8 cellular contexts compared by ENCODE assay signal in the genomic region with DNA sequence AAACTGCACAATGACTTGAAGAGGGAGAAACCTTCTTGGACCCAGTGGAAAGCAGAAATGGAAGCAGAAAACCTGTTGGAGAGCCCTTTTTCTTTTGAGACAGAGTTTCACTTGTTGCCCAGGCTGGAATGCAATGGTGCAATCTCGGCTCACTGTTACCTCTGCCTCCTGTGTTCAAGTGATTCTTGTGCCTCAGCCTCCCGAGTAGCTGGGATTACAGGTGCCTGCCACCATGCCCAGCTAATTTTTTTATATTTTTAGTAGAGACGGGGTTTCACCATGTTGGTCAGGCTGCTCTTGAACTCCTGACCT. TPM values are rescaled to one million over a fixed set of nuclear protein-coding genes. Genes with fewer than 3 reads are reported as not detected.
DNase-seq lines count a peak whose midpoint lies in the region; ATAC-seq and TF ChIP-seq lines count a peak whose summit lies in the region.
"Not testable (repeated sequence)": the region's sequence is repeated elsewhere in the genome, so short reads cannot be mapped to it uniquely, and the experiment has no call there.

No MANE protein-coding gene starts in this region.

- not testable (repeated sequence) for ATAC-seq in psoas muscle

- not testable (repeated sequence) for TF ChIP-seq POLR2A in tibial nerve (IDR thresholded peaks at IDR 0.05)

- H3K4me1 Mint-ChIP-seq in Caco-2 (ENCODE audit: low read depth, unreplicated experiment): peaks cover 13% of the 10 kb centered on the region
- peaks cover 19% of the 10 kb centered on the region for H3K4me1 Mint-ChIP-seq in activated CD4-positive, alpha-beta T cell treated with anti-CD3 and anti-CD28 coated beads, Interleukin-2, amount 10 ng/mL, durations not matched to agents 24 days and 14 days
- peaks cover 12% of the 10 kb centered on the region for H3K4me1 Mint-ChIP-seq in MCF 10A (ENCODE audit: insufficient read depth, unreplicated experiment)
- H3K4me1 Mint-ChIP-seq in mesothelial cell of epicardium: peaks cover 44% of the 10 kb centered on the region

- not testable (repeated sequence) for BruUV-seq in Caco-2 (replicated peaks; lab: Mats Ljungman, UMichigan); MCF 10A (replicated peaks; lab: Mats Ljungman, UMichigan)

- not testable (repeated sequence) for DNase-seq in Caco-2; activated CD4-positive, alpha-beta T cell treated with anti-CD3 and anti-CD28 coated beads, Interleukin-2, amount 10 ng/mL, durations not matched to agents 24 days and 14 days; MCF 10A (ENCODE audit: unreplicated experiment); fibroblast of the aortic adventitia (ENCODE audit: low read depth); mesothelial cell of epicardium (ENCODE audit: low spot score in 2 of 2, unreplicated experiment in 2 of 2); psoas muscle; tibial nerve (ENCODE audit: low spot score in 2 of 2)
- peak; percentile 62 for DNase-seq in MV-4-11 (lab: John Stamatoyannopoulos, UW)

- H3K9me3 ChIP-seq in Caco-2, psoas muscle, tibial nerve: not testable (repeated sequence)

- not testable (repeated sequence) for TF ChIP-seq CTCF in Caco-2 (IDR thresholded peaks at IDR 0.05; ENCODE audit: insufficient read depth in 1 of 2, low read depth in 1 of 2, low read length in 1 of 2, severe bottlenecking in 1 of 2, unreplicated experiment in 1 of 2); MCF 10A (IDR thresholded peaks at IDR 0.05; ENCODE audit: unreplicated experiment); fibroblast of the aortic adventitia (IDR thresholded peaks at IDR 0.05; ENCODE audit: insufficient read depth, low read length); mesothelial cell of epicardium (IDR thresholded peaks at IDR 0.05; ENCODE audit: unreplicated experiment); psoas muscle (IDR thresholded peaks at IDR 0.05); tibial nerve (IDR thresholded peaks at IDR 0.05)

- peak overlapping the region; percentile 87 for H3K4me3 Mint-ChIP-seq in Caco-2 (ENCODE audit: unreplicated experiment)
- H3K4me3 Mint-ChIP-seq in activated CD4-positive, alpha-beta T cell treated with anti-CD3 and anti-CD28 coated beads, Interleukin-2, amount 10 ng/mL, durations not matched to agents 24 days and 14 days: peak overlapping the region; percentile 49
- peak overlapping the region; percentile 79 for H3K4me3 Mint-ChIP-seq in MCF 10A (ENCODE audit: unreplicated experiment)
- H3K4me3 Mint-ChIP-seq in mesothelial cell of epicardium: peak overlapping the region; percentile 81

- not testable (repeated sequence) for H3K36me3 ChIP-seq in Caco-2 (ENCODE audit: control insufficient read depth, insufficient read depth, low read length)
- peaks cover 0 to 36% of the 10 kb centered on the region in 2 donors for H3K36me3 ChIP-seq in psoas muscle (ENCODE audit: insufficient read depth in 1 of 2, low read depth in 1 of 2)
- peaks cover 0 to 42% (median 0%) of the 10 kb centered on the region in 3 donors for H3K36me3 ChIP-seq in tibial nerve

- H3K27ac ChIP-seq in psoas muscle: peak overlapping the region; percentile 89
- H3K27ac ChIP-seq in tibial nerve: peak overlapping the region in 3 of 4 donors; percentile 38 to 96 (median 80)

- peaks cover 54% of the 10 kb centered on the region for H3K36me3 Mint-ChIP-seq in Caco-2 (ENCODE audit: insufficient read depth, unreplicated experiment)
- H3K36me3 Mint-ChIP-seq in activated CD4-positive, alpha-beta T cell treated with anti-CD3 and anti-CD28 coated beads, Interleukin-2, amount 10 ng/mL, durations not matched to agents 24 days and 14 days (ENCODE audit: low read depth): peaks cover 24% of the 10 kb centered on the region
- H3K36me3 Mint-ChIP-seq in MCF 10A (ENCODE audit: insufficient read depth, unreplicated experiment): peaks cover 39% of the 10 kb centered on the region
- H3K36me3 Mint-ChIP-seq in mesothelial cell of epicardium: not testable (repeated sequence)

- 29 to 44% (median 37%) methylated on average over 3 of the region's 3 CpGs for WGBS in psoas muscle, 3 donors
- 70 to 74% methylated on average over 3 of the region's 3 CpGs for WGBS in tibial nerve, 2 donors

- POLR2A ChIA-PET in Caco-2 (lab: Charles Lee) (interaction anchor here (0.6 to 1.6 kb wide), 3 partner anchors 9 to 19 kb away, joined by 3 to 5 read pairs (median 3); partner anchors contain the start of genes RNF181 and USP39), MCF 10A (lab: Yijun Ruan, JAX) (interaction anchor here (0.7 to 6.1 kb wide), 11 partner anchors 7 to 277 kb away, joined by 3 to 67 read pairs (median 7); partner anchors contain the start of genes C2orf68, ELMOD3, MAT2A and RETSAT)

- intact Hi-C loops in Caco-2 (cut with micrococcal nuclease; ENCODE audit: unreplicated experiment); activated CD4-positive, alpha-beta T cell treated with anti-CD3 and anti-CD28 coated beads, Interleukin-2, amount 10 ng/mL, durations not matched to agents 24 days and 14 days (cut with micrococcal nuclease); psoas muscle (cut with DNase I): not testable (repeated sequence)
- intact Hi-C loops in MCF 10A (cut with micrococcal nuclease): loop anchor here (5.0 kb wide), 2 partner anchors 42 to 182 kb away; partner anchors contain the start of gene GGCX

- H3K4me3 ChIP-seq in Caco-2 (ENCODE audit: low read depth, low read length): peak overlapping the region; percentile 83
- peak overlapping the region; percentile 44 for H3K4me3 ChIP-seq in fibroblast of the aortic adventitia (ENCODE audit: low read depth, low read length)
- H3K4me3 ChIP-seq in psoas muscle: peak overlapping the region; percentile 74
- peak overlapping the region in 2 of 4 donors; percentile 51 to 92 for H3K4me3 ChIP-seq in tibial nerve

- H3K9me3 Mint-ChIP-seq in Caco-2 (ENCODE audit: unreplicated experiment); activated CD4-positive, alpha-beta T cell treated with anti-CD3 and anti-CD28 coated beads, Interleukin-2, amount 10 ng/mL, durations not matched to agents 24 days and 14 days; MCF 10A (ENCODE audit: unreplicated experiment); mesothelial cell of epicardium: not testable (repeated sequence)

- H3K4me1 ChIP-seq in Caco-2: not testable (repeated sequence)
- H3K4me1 ChIP-seq in psoas muscle (peaks cover 71% of the 10 kb centered on the region), tibial nerve (peaks cover 0 to 84% (median 37%) of the 10 kb centered on the region in 4 donors)

- H3K27ac Mint-ChIP-seq in Caco-2 (ENCODE audit: unreplicated experiment) (peak overlapping the region; percentile 81), MCF 10A (ENCODE audit: low read depth, unreplicated experiment) (peak overlapping the region; percentile 59), mesothelial cell of epicardium (peak overlapping the region; percentile 87)
- H3K27ac Mint-ChIP-seq in activated CD4-positive, alpha-beta T cell treated with anti-CD3 and anti-CD28 coated beads, Interleukin-2, amount 10 ng/mL, durations not matched to agents 24 days and 14 days: not testable (repeated sequence)

- CTCF ChIA-PET in Caco-2 (lab: Charles Lee): interaction anchor here (0.6 to 2.0 kb wide), 4 partner anchors 8 to 52 kb away, joined by 4 to 10 read pairs (median 5); partner anchors contain the start of gene C2orf68
- CTCF ChIA-PET in MCF 10A (lab: Yijun Ruan, JAX): interaction anchor here (0.6 to 2.2 kb wide), 6 partner anchors 9 to 506 kb away, joined by 3 to 10 read pairs (median 4); partner anchors contain the start of genes RNF181 and USP39

- H3K27me3 Mint-ChIP-seq in Caco-2 (ENCODE audit: insufficient read depth, unreplicated experiment); activated CD4-positive, alpha-beta T cell treated with anti-CD3 and anti-CD28 coated beads, Interleukin-2, amount 10 ng/mL, durations not matched to agents 24 days and 14 days; MCF 10A (ENCODE audit: insufficient read depth, unreplicated experiment); mesothelial cell of epicardium (ENCODE audit: low read depth): not testable (repeated sequence)

- TF ChIP-seq EP300 in tibial nerve (IDR thresholded peaks at IDR 0.05): not testable (repeated sequence)

- not testable (repeated sequence) for H3K27me3 ChIP-seq in Caco-2 (replicated peaks; ENCODE audit: control insufficient read depth, insufficient read depth, low read length); psoas muscle (ENCODE audit: insufficient read depth in 3 of 3, low read length in 2 of 3); tibial nerve

RNA-seq across cellular contexts. Expression of gene TMEM150A, which starts 1.6 kb away (rescaled TPM):
- 24.0 and 25.3 TPM in 2 replicates for total RNA-seq in Caco-2 (2022)
- total RNA-seq in activated CD4-positive, alpha-beta T cell treated with anti-CD3 and anti-CD28 coated beads, Interleukin-2, amount 10 ng/mL, durations not matched to agents 24 days and 14 days: 6.2 and 6.5 TPM in 2 replicates
- 12.5 and 14.5 TPM in 2 replicates for total RNA-seq in MCF 10A (2022)
- 7.4 and 8.6 TPM in 2 replicates for total RNA-seq in fibroblast of the aortic adventitia (ENCODE audit: low replicate concordance)
- 13.5 to 15.2 TPM (median 14.4 TPM) in 3 replicates for total RNA-seq in mesothelial cell of epicardium
- total RNA-seq in psoas muscle: 10 to 100 TPM; 20.1 to 54.3 (median 30.9) TPM
- polyA plus RNA-seq in psoas muscle: 10 to 100 TPM; 17.4 to 82.6 (median 40.3) TPM
- total RNA-seq in tibial nerve: 10 to 100 TPM; 12.9 to 29.4 (median 16.6) TPM

RNA-seq across cellular contexts. Expression of gene C2orf68, which starts 7.8 kb away (rescaled TPM):
- 49.0 and 54.5 TPM in 2 replicates for total RNA-seq in Caco-2 (2022)
- 36.6 and 36.9 TPM in 2 replicates for total RNA-seq in activated CD4-positive, alpha-beta T cell treated with anti-CD3 and anti-CD28 coated beads, Interleukin-2, amount 10 ng/mL, durations not matched to agents 24 days and 14 days
- 34.3 and 35.5 TPM in 2 replicates for total RNA-seq in MCF 10A (2022)
- total RNA-seq in fibroblast of the aortic adventitia (ENCODE audit: low replicate concordance): 4.6 and 22.2 TPM in 2 replicates
- 70.8 to 79.0 TPM (median 74.6 TPM) in 3 replicates for total RNA-seq in mesothelial cell of epicardium
- 10 to 100 TPM; 43.4 to 61.9 (median 47.5) TPM for total RNA-seq in psoas muscle
- 10 to 100 TPM; 26.9 to 76.0 (median 43.8) TPM for polyA plus RNA-seq in psoas muscle
- 10 to 100 TPM; 15.7 to 21.9 (median 19.7) TPM for total RNA-seq in tibial nerve

RNA-seq across cellular contexts. Expression of gene RNF181, which starts 8.5 kb away (rescaled TPM):
- total RNA-seq in Caco-2 (2022): 113 and 123 TPM in 2 replicates
- total RNA-seq in activated CD4-positive, alpha-beta T cell treated with anti-CD3 and anti-CD28 coated beads, Interleukin-2, amount 10 ng/mL, durations not matched to agents 24 days and 14 days: 111 and 116 TPM in 2 replicates
- 125 and 215 TPM in 2 replicates for total RNA-seq in MCF 10A (2022)
- total RNA-seq in fibroblast of the aortic adventitia (ENCODE audit: low replicate concordance): 86.7 and 213 TPM in 2 replicates
- 76.6 to 87.4 TPM (median 82.8 TPM) in 3 replicates for total RNA-seq in mesothelial cell of epicardium
- 100 to 1,000 TPM in 1 of 4 donors, 10 to 100 TPM in 3; 84.7 to 107 (median 90.0) TPM for total RNA-seq in psoas muscle
- polyA plus RNA-seq in psoas muscle: 100 to 1,000 TPM; 156 to 212 (median 184) TPM
- 100 to 1,000 TPM; 117 to 212 (median 162) TPM for total RNA-seq in tibial nerve

RNA-seq across cellular contexts. Expression of gene USP39, which starts 11.9 kb away (rescaled TPM):
- 82.1 and 83.5 TPM in 2 replicates for total RNA-seq in Caco-2 (2022)
- 94.0 and 102 TPM in 2 replicates for total RNA-seq in activated CD4-positive, alpha-beta T cell treated with anti-CD3 and anti-CD28 coated beads, Interleukin-2, amount 10 ng/mL, durations not matched to agents 24 days and 14 days
- 36.7 and 43.8 TPM in 2 replicates for total RNA-seq in MCF 10A (2022)
- total RNA-seq in fibroblast of the aortic adventitia (ENCODE audit: low replicate concordance): 45.6 and 251 TPM in 2 replicates
- total RNA-seq in mesothelial cell of epicardium: 45.5 to 51.1 TPM (median 49.9 TPM) in 3 replicates
- 10 to 100 TPM; 39.0 to 61.8 (median 45.6) TPM for total RNA-seq in psoas muscle
- polyA plus RNA-seq in psoas muscle: 100 to 1,000 TPM in 1 of 3 donors, 10 to 100 TPM in 2; 53.7 to 104 (median 58.3) TPM
- total RNA-seq in tibial nerve: 100 to 1,000 TPM in 2 of 4 donors, 10 to 100 TPM in 2; 90.0 to 173 (median 130) TPM

RNA-seq across cellular contexts. Expression of gene VAMP5, which starts 19.9 kb away (rescaled TPM):
- total RNA-seq in Caco-2 (2022) (11.0 and 15.1 TPM in 2 replicates), MCF 10A (2022) (1.6 and 3.0 TPM in 2 replicates), fibroblast of the aortic adventitia (ENCODE audit: low replicate concordance) (33.8 and 56.2 TPM in 2 replicates), mesothelial cell of epicardium (2.5 to 3.7 TPM (median 3.4 TPM) in 3 replicates), psoas muscle (10 to 100 TPM; 58.1 to 95.0 (median 83.2) TPM), tibial nerve (10 to 100 TPM; 39.6 to 91.6 (median 55.6) TPM)
- 33.1 and 37.9 TPM in 2 replicates for total RNA-seq in activated CD4-positive, alpha-beta T cell treated with anti-CD3 and anti-CD28 coated beads, Interleukin-2, amount 10 ng/mL, durations not matched to agents 24 days and 14 days
- 100 to 1,000 TPM; 106 to 149 (median 128) TPM for polyA plus RNA-seq in psoas muscle
